Comparison of ENCODE assay signal across 31 cellular contexts in the genomic region with DNA sequence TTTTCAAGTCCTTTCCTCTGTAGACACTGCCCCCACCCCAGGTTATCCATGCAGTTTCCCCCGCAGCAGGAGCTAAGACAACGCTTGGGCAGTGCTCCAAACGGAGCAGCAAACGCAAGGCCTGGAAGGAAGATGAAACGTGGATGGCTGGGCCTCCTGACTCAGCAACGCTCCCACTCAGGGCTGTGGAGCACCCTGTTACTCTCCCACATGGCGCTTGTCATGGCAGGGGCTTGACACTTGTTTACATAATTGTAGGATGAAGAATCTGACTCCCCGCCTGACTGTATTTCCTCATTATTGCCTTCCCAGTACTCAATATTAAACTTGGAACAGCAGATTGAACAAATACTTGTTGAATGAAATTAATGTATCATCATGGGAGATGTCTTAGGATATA. TPM values are rescaled to one million over a fixed set of nuclear protein-coding genes. Genes with fewer than 3 reads are reported as not detected.
DNase-seq lines count a peak whose midpoint lies in the region; ATAC-seq and TF ChIP-seq lines count a peak whose summit lies in the region.
"Had no signal": no experiment of that assay in that cellular context is flagged by ENCODE, and none has a peak within 500 bp of the region (broad histone marks: within the 10 kb centered on the region; RNA-seq: fewer than 3 reads in every experiment).

No MANE protein-coding gene starts in this region.

- peak overlapping the region; percentile 65 for H3K27ac ChIP-seq in GM23248
- H3K27ac ChIP-seq: ascending aorta, HL-60, neural progenitor cell, vagina had no signal

- H3K4me2 ChIP-seq in GM23248 (ENCODE audit: unreplicated experiment): no peak overlapping the region
- H3K4me2 ChIP-seq: neural progenitor cell had no signal

- H3K9me3 Mint-ChIP-seq in activated CD8-positive, alpha-beta T cell treated with anti-CD3 and anti-CD28 coated beads for 36 hours: no peaks in the 10 kb centered on the region
- H3K9me3 Mint-ChIP-seq: activated T-cell treated with anti-CD3 and anti-CD28 coated beads, Interleukin-2, amount 50 U/mL, for 72 hours; neural progenitor cell; stimulated activated naive B cell treated with anti-CD40 and anti-IgM and Interleukin-4, amounts not matched to agents 10 μg/mL and 1 μg/mL and 100 μg/mL, for 72 hours; T-cell had no signal

- H3K9ac ChIP-seq in GM23248: peak overlapping the region; percentile 31; the same call in 1 of the 2 replicates
- H3K9ac ChIP-seq: neural progenitor cell had no signal

- intact Hi-C loops in mucosa of descending colon (cut with DNase I, micrococcal nuclease): no loop called here
- intact Hi-C loops in activated CD8-positive, alpha-beta T cell treated with anti-CD3 and anti-CD28 coated beads for 36 hours (cut with micrococcal nuclease): no loop called here
- intact Hi-C loops in lower leg skin (cut with DNase I; ENCODE audit: low total_unique reads): no loop called here

- no peak for TF ChIP-seq POLR2A in lower leg skin (IDR thresholded peaks at IDR 0.05)

- peak; percentile 86 for DNase-seq in GM23248
- DNase-seq in fibroblast of mammary gland (ENCODE audit: low read depth): peak; percentile 57
- peak in 1 of 3 donors; percentile 13 for DNase-seq in mucosa of descending colon
- DNase-seq in activated CD8-positive, alpha-beta T cell treated with anti-CD3 and anti-CD28 coated beads for 36 hours: no peak
- no peak for DNase-seq in lower leg skin (ENCODE audit: low spot score in 2 of 2)
- DNase-seq: activated CD4-positive, alpha-beta T cell treated with anti-CD3 and anti-CD28 coated beads for 36 hours; activated naive CD4-positive, alpha-beta T cell treated with anti-CD3 and anti-CD28 coated beads, Interleukin-2, amount 50 U/mL, for 16 hours; activated T-cell treated with anti-CD3 and anti-CD28 coated beads, Interleukin-2, amount 50 U/mL, for 72 hours; cerebellar nuclear complex; erythroblast; glutamatergic neuron; NCI-H1092; NCI-H2029; NCI-H226; NCI-H82; PC-3; SIG-M5; small intestine; stimulated activated CD4-positive, alpha-beta T cell treated with anti-CD3 and anti-CD28 coated beads, Interleukin-2, amount 100 ng/mL, for 48 hours; stimulated activated naive B cell treated with anti-CD40 and anti-IgM and Interleukin-4, amounts not matched to agents 10 μg/mL and 1 μg/mL and 100 μg/mL, for 72 hours; T-cell had no signal

- no peak overlapping the region for H3K4me3 Mint-ChIP-seq in activated CD8-positive, alpha-beta T cell treated with anti-CD3 and anti-CD28 coated beads for 36 hours
- H3K4me3 Mint-ChIP-seq: activated CD4-positive, alpha-beta T cell treated with anti-CD3 and anti-CD28 coated beads for 36 hours; activated T-cell treated with anti-CD3 and anti-CD28 coated beads, Interleukin-2, amount 50 U/mL, for 72 hours; neural progenitor cell; stimulated activated naive B cell treated with anti-CD40 and anti-IgM and Interleukin-4, amounts not matched to agents 10 μg/mL and 1 μg/mL and 100 μg/mL, for 72 hours; T-cell had no signal

- WGBS in GM23248 (ENCODE audit: low coverage in 1 of 2, low lambda C conversion rate in 2 of 2, missing lambda C conversion rate in 2 of 2), 2 experiments: 12 to 26% methylated on average over 8 of the region's 8 CpGs
- WGBS in lower leg skin, 2 donors: 73 to 80% methylated on average over 8 of the region's 8 CpGs

- no peak overlapping the region for H3K27ac Mint-ChIP-seq in activated CD8-positive, alpha-beta T cell treated with anti-CD3 and anti-CD28 coated beads for 36 hours
- H3K27ac Mint-ChIP-seq: activated CD4-positive, alpha-beta T cell treated with anti-CD3 and anti-CD28 coated beads for 36 hours; activated T-cell treated with anti-CD3 and anti-CD28 coated beads, Interleukin-2, amount 50 U/mL, for 72 hours; neural progenitor cell; stimulated activated naive B cell treated with anti-CD40 and anti-IgM and Interleukin-4, amounts not matched to agents 10 μg/mL and 1 μg/mL and 100 μg/mL, for 72 hours; T-cell had no signal

- ATAC-seq in mucosa of descending colon (peak; percentile 31), HG03432 (IDR thresholded peaks at IDR 0.05; ENCODE audit: unreplicated experiment) (no peak)
- no peak for ATAC-seq in activated CD4-positive, CD25-positive, alpha-beta regulatory T cell treated with anti-CD3 and anti-CD28 coated beads, Interleukin-2, amount 50 U/mL, for 24 hours
- no peak for ATAC-seq in activated CD8-positive, alpha-beta T cell treated with anti-CD3 and anti-CD28 coated beads for 36 hours
- ATAC-seq: activated CD4-positive, alpha-beta T cell treated with anti-CD3 and anti-CD28 coated beads for 36 hours; activated T-cell treated with anti-CD3 and anti-CD28 coated beads, Interleukin-2, amount 50 U/mL, for 72 hours; HepG2; left lobe of liver; PC-3; stimulated activated naive B cell treated with anti-CD40 and anti-IgM and Interleukin-4, amounts not matched to agents 10 μg/mL and 1 μg/mL and 100 μg/mL, for 72 hours; T-cell had no signal

- H3K27me3 ChIP-seq in GM23248 (replicated peaks; ENCODE audit: insufficient read depth): no peaks in the 10 kb centered on the region; the same call in 1 of the 2 replicates
- H3K27me3 ChIP-seq: ascending aorta had no signal

- H2AFZ ChIP-seq in GM23248: peak overlapping the region; percentile 73
- H2AFZ ChIP-seq: neural progenitor cell had no signal

- H3K9me2 ChIP-seq in GM23248 (ENCODE audit: insufficient read depth): no peaks in the 10 kb centered on the region

- no peaks in the 10 kb centered on the region for H3K79me2 ChIP-seq in GM23248 (ENCODE audit: insufficient read depth)

- no peaks in the 10 kb centered on the region for H3K36me3 Mint-ChIP-seq in activated CD8-positive, alpha-beta T cell treated with anti-CD3 and anti-CD28 coated beads for 36 hours (ENCODE audit: low read depth)
- H3K36me3 Mint-ChIP-seq: neural progenitor cell; stimulated activated naive B cell treated with anti-CD40 and anti-IgM and Interleukin-4, amounts not matched to agents 10 μg/mL and 1 μg/mL and 100 μg/mL, for 72 hours; T-cell had no signal

- H3K4me1 ChIP-seq in GM23248 (ENCODE audit: insufficient read depth) (peaks cover 37% of the 10 kb centered on the region), mucosa of descending colon (ENCODE audit: low read depth) (no peaks in the 10 kb centered on the region)
- H3K4me1 ChIP-seq: neural progenitor cell had no signal

- H3F3A ChIP-seq in GM23248 (ENCODE audit: insufficient read depth): peaks cover 17% of the 10 kb centered on the region

- no peak overlapping the region for H3K4me3 ChIP-seq in GM23248
- H3K4me3 ChIP-seq in fibroblast of mammary gland (ENCODE audit: control insufficient read depth, low read depth, low read length): no peak overlapping the region
- H3K4me3 ChIP-seq in mucosa of descending colon: no peak overlapping the region
- H3K4me3 ChIP-seq in lower leg skin (ENCODE audit: low read depth, poor library complexity, severe bottlenecking): no peak overlapping the region
- H3K4me3 ChIP-seq: ascending aorta, neural progenitor cell, vagina had no signal

- H3K27me3 Mint-ChIP-seq in activated CD8-positive, alpha-beta T cell treated with anti-CD3 and anti-CD28 coated beads for 36 hours: peaks cover 15% of the 10 kb centered on the region

- H4K20me1 ChIP-seq in GM23248 (ENCODE audit: insufficient read depth): no peaks in the 10 kb centered on the region

- TF ChIP-seq CTCF in fibroblast of mammary gland (conservative IDR thresholded peaks at IDR 0.05; ENCODE audit: control insufficient read depth, insufficient read depth, low read depth, low read length): no peak
- TF ChIP-seq CTCF in mucosa of descending colon (IDR thresholded peaks at IDR 0.05): no peak
- TF ChIP-seq CTCF in activated CD8-positive, alpha-beta T cell treated with anti-CD3 and anti-CD28 coated beads for 36 hours (IDR thresholded peaks at IDR 0.05): no peak
- TF ChIP-seq CTCF in lower leg skin (IDR thresholded peaks at IDR 0.05): no peak

- CTCF ChIA-PET in activated CD8-positive, alpha-beta T cell treated with anti-CD3 and anti-CD28 coated beads for 36 hours (lab: Charles Lee): no interaction called here

- in situ Hi-C loops in GM23248 (cut with MboI): no loop called here

- POLR2A ChIA-PET in activated CD8-positive, alpha-beta T cell treated with anti-CD3 and anti-CD28 coated beads for 36 hours (lab: Charles Lee): interaction anchor here (0.6 kb wide), 1 partner anchor 435 kb away, joined by 5 read pairs; no protein-coding TSS in a partner anchor

- H3K4me1 Mint-ChIP-seq in activated CD8-positive, alpha-beta T cell treated with anti-CD3 and anti-CD28 coated beads for 36 hours (ENCODE audit: low read depth): no peaks in the 10 kb centered on the region
- H3K4me1 Mint-ChIP-seq: neural progenitor cell; stimulated activated naive B cell treated with anti-CD40 and anti-IgM and Interleukin-4, amounts not matched to agents 10 μg/mL and 1 μg/mL and 100 μg/mL, for 72 hours had no signal

- no peaks in the 10 kb centered on the region for H3K36me3 ChIP-seq in GM23248 (ENCODE audit: low read depth)
- no peaks in the 10 kb centered on the region for H3K36me3 ChIP-seq in mucosa of descending colon (ENCODE audit: low read depth)
- H3K36me3 ChIP-seq: ascending aorta, neural progenitor cell, vagina had no signal

- H3K9me3 ChIP-seq in GM23248 (ENCODE audit: low read depth) (no peaks in the 10 kb centered on the region), mucosa of descending colon (no peaks in the 10 kb centered on the region)
- H3K9me3 ChIP-seq: ascending aorta, vagina had no signal

RNA-seq across cellular contexts. Expression of gene C1QTNF9B, which starts 0.8 kb away (rescaled TPM):
- total RNA-seq in GM23248 (2014; rRNA removed; shearing (Covaris generic)): not detected in 2 replicates
- not detected in 2 replicates for polyA plus RNA-seq in GM23248 (2016; fragmentation: Nextera tagmentation; extraction: Ambion mirVana)
- total RNA-seq in mucosa of descending colon (under 1 TPM in 1 of 3 donors, not detected in 2; 0.32 TPM), lower leg skin (not detected)
- not detected for total RNA-seq in activated CD8-positive, alpha-beta T cell treated with anti-CD3 and anti-CD28 coated beads for 36 hours
- total RNA-seq: activated CD4-positive, alpha-beta T cell treated with anti-CD3 and anti-CD28 coated beads for 36 hours; activated T-cell treated with anti-CD3 and anti-CD28 coated beads, Interleukin-2, amount 50 U/mL, for 72 hours; ascending aorta; H4; HepG2; left lobe of liver; PC-3; T-cell; temporal lobe; vagina had no signal
- polyA plus RNA-seq: HepG2 had no signal

RNA-seq across cellular contexts. Expression of gene MIPEP, which starts 8.9 kb away (rescaled TPM):
- 12.6 and 14.0 TPM in 2 replicates for total RNA-seq in GM23248 (2014; rRNA removed; shearing (Covaris generic))
- polyA plus RNA-seq in GM23248 (2016; fragmentation: Nextera tagmentation; extraction: Ambion mirVana): 19.6 TPM in 2 replicates
- total RNA-seq in mucosa of descending colon (10 to 100 TPM; 17.3 to 27.0 (median 24.6) TPM), lower leg skin (10 to 100 TPM; 22.8 to 50.4 (median 32.5) TPM)
- 10 to 100 TPM; 17.2 to 18.5 TPM for total RNA-seq in activated CD8-positive, alpha-beta T cell treated with anti-CD3 and anti-CD28 coated beads for 36 hours

Comparison
In these comparisons a context has a peak if more than half of its experiments do, and no peak if none do; other contexts are left out.
1. DNase-seq: peak in GM23248 (single experiment) and fibroblast of mammary gland (single experiment); none in activated CD8-positive, alpha-beta T cell treated with anti-CD3 and anti-CD28 coated beads for 36 hours (single experiment) and lower leg skin (0 of 2).